Comparison of ENCODE assay signal across 8 cellular contexts in genomic region chr18:79069792-79070151, GRCh38. TPM values are rescaled to one million over a fixed set of nuclear protein-coding genes. Genes with fewer than 3 reads are reported as not detected.
DNase-seq lines count a peak whose midpoint lies in the region; ATAC-seq lines count a peak whose summit lies in the region.

No MANE protein-coding gene starts in this region.

- POLR2A ChIA-PET in CD8-positive, alpha-beta memory T cell (lab: Charles Lee) = no interaction called here

- no peaks in the 10 kb centered on the region for H3K9me3 ChIP-seq in CD8-positive, alpha-beta memory T cell (ENCODE audit: low read length)
- H3K9me3 ChIP-seq in mucosa of stomach (ENCODE audit: control insufficient read depth, low read length) = no peaks in the 10 kb centered on the region

- H3K27me3 Mint-ChIP-seq in CD8-positive, alpha-beta memory T cell = peaks cover 0 to 6% of the 10 kb centered on the region in 2 donors
- H3K27me3 Mint-ChIP-seq in central memory CD8-positive, alpha-beta T cell = no peaks in the 10 kb centered on the region

- peak overlapping the region; percentile 59 for H3K4me3 ChIP-seq in CD8-positive, alpha-beta memory T cell (ENCODE audit: low read length)
- H3K4me3 ChIP-seq in mucosa of stomach (ENCODE audit: low read length) = peak overlapping the region; percentile 34

- H3K27ac ChIP-seq in CD8-positive, alpha-beta memory T cell (ENCODE audit: low read depth, low read length) = peak overlapping the region; percentile 91

- DNase-seq in CD8-positive, alpha-beta memory T cell = no peak
- DNase-seq in Kasumi-1 (lab: John Stamatoyannopoulos, UW) (peak; percentile 50 to 58), left lobe of liver (ENCODE audit: low spot score) (no peak), iPS-NIHi7 (ENCODE audit: extremely low spot score) (no peak)
- no peak for DNase-seq in central memory CD8-positive, alpha-beta T cell (ENCODE audit: low spot score in 2 of 2)
- no peak for DNase-seq in stimulated activated CD8-positive, alpha-beta memory T cell treated with anti-CD3 and anti-CD28 coated beads, Interleukin-4, amount 100 ng/mL, for 48 hours

- peaks cover 51 to 64% (median 61%) of the 10 kb centered on the region in 3 donors for H3K4me1 Mint-ChIP-seq in CD8-positive, alpha-beta memory T cell
- H3K4me1 Mint-ChIP-seq in central memory CD8-positive, alpha-beta T cell = peaks cover 53% of the 10 kb centered on the region

- no peaks in the 10 kb centered on the region for H3K36me3 ChIP-seq in CD8-positive, alpha-beta memory T cell (ENCODE audit: insufficient read depth, low read length)
- H3K36me3 ChIP-seq in mucosa of stomach (ENCODE audit: control insufficient read depth, insufficient read depth, low read length) = no peaks in the 10 kb centered on the region

- H3K4me3 Mint-ChIP-seq in CD8-positive, alpha-beta memory T cell = peak overlapping the region; percentile 91 to 92 (median 91)
- H3K4me3 Mint-ChIP-seq in central memory CD8-positive, alpha-beta T cell = peak overlapping the region; percentile 75

- H3K9me3 Mint-ChIP-seq in CD8-positive, alpha-beta memory T cell = no peaks in the 10 kb centered on the region
- peaks cover 25% of the 10 kb centered on the region for H3K9me3 Mint-ChIP-seq in central memory CD8-positive, alpha-beta T cell

- H3K9ac ChIP-seq in mucosa of stomach (ENCODE audit: low read length) = peak overlapping the region; percentile 74

- ATAC-seq in central memory CD8-positive, alpha-beta T cell (replicated peaks; ENCODE audit: extremely low read depth, poor library complexity, severe bottlenecking) = no peak
- ATAC-seq in HG03571 (IDR thresholded peaks at IDR 0.05; ENCODE audit: unreplicated experiment) = no peak
- no peak for ATAC-seq in left lobe of liver

- peak overlapping the region; percentile 91 to 98 (median 96) for H3K27ac Mint-ChIP-seq in CD8-positive, alpha-beta memory T cell
- H3K27ac Mint-ChIP-seq in central memory CD8-positive, alpha-beta T cell (ENCODE audit: low read depth) = peak overlapping the region; percentile 58

- H3K4me1 ChIP-seq in CD8-positive, alpha-beta memory T cell (ENCODE audit: insufficient read depth, low read length) = peaks cover 25% of the 10 kb centered on the region
- H3K4me1 ChIP-seq in mucosa of stomach (ENCODE audit: control insufficient read depth, insufficient read depth, low read length) = peaks cover 6% of the 10 kb centered on the region

- no peaks in the 10 kb centered on the region for H3K27me3 ChIP-seq in CD8-positive, alpha-beta memory T cell (ENCODE audit: insufficient read depth, low read length, poor library complexity, severe bottlenecking)
- H3K27me3 ChIP-seq in mucosa of stomach (ENCODE audit: control insufficient read depth, insufficient read depth, low read length) = no peaks in the 10 kb centered on the region

- peaks cover 12 to 17% (median 17%) of the 10 kb centered on the region in 3 donors for H3K36me3 Mint-ChIP-seq in CD8-positive, alpha-beta memory T cell
- H3K36me3 Mint-ChIP-seq in central memory CD8-positive, alpha-beta T cell (ENCODE audit: insufficient read depth) = peaks cover 18% of the 10 kb centered on the region

- CTCF ChIA-PET in CD8-positive, alpha-beta memory T cell (lab: Charles Lee) = no interaction called here

RNA-seq across cellular contexts. Expression of gene ATP9B, which starts 0.6 kb away (rescaled TPM):
- 10 to 100 TPM; 22.0 to 22.4 TPM for total RNA-seq in CD8-positive, alpha-beta memory T cell
- 23.4 TPM for polyA plus RNA-seq in CD8-positive, alpha-beta memory T cell
- total RNA-seq in left lobe of liver = 11.1 TPM

Comparison
In these comparisons a context has a peak if more than half of its experiments do, and no peak if none do; other contexts are left out.
1. DNase-seq: peak in Kasumi-1 (2 of 2); none in CD8-positive, alpha-beta memory T cell (0 of 5), central memory CD8-positive, alpha-beta T cell (0 of 2), left lobe of liver (single experiment), stimulated activated CD8-positive, alpha-beta memory T cell treated with anti-CD3 and anti-CD28 coated beads, Interleukin-4, amount 100 ng/mL, for 48 hours (single experiment) and iPS-NIHi7 (single experiment).